Comparison of ENCODE assay signal across 10 cellular contexts in genomic region chr4:174218127-174218790, GRCh38.
DNase-seq lines count a peak whose midpoint lies in the region; ATAC-seq and TF ChIP-seq lines count a peak whose summit lies in the region.
"Had no signal": no experiment of that assay in that cellular context is flagged by ENCODE, and none has a peak within 500 bp of the region (broad histone marks: within the 10 kb centered on the region; RNA-seq: fewer than 3 reads in every experiment).

No MANE protein-coding gene starts in this region.

- no peaks in the 10 kb centered on the region for H3F3A ChIP-seq in GM23248 (ENCODE audit: insufficient read depth)
- no peaks in the 10 kb centered on the region for H3F3A ChIP-seq in smooth muscle cell (ENCODE audit: low read depth)

- H3K9ac ChIP-seq in GM23248 (peak overlapping the region; percentile 50), smooth muscle cell (ENCODE audit: low read depth) (peak overlapping the region; percentile 46)

- peak overlapping the region; percentile 85 for H3K4me2 ChIP-seq in GM23248 (ENCODE audit: unreplicated experiment)
- H3K4me2 ChIP-seq in smooth muscle cell, result peak overlapping the region; percentile 97

- TF ChIP-seq CTCF in astrocyte of the cerebellum (IDR thresholded peaks at IDR 0.05; ENCODE audit: low read depth, low read length, missing control alignments), result no peak
- TF ChIP-seq CTCF in smooth muscle cell (IDR thresholded peaks at IDR 0.05; ENCODE audit: borderline replicate concordance, insufficient read depth, poor library complexity, severe bottlenecking), result no peak
- TF ChIP-seq CTCF in progenitor cell of endocrine pancreas (IDR thresholded peaks at IDR 0.05; ENCODE audit: unreplicated experiment), result no peak
- no peak for TF ChIP-seq CTCF in Peyer's patch (IDR thresholded peaks at IDR 0.05)

- no peak for TF ChIP-seq POLR2A in Peyer's patch (IDR thresholded peaks at IDR 0.05)

- H2AFZ ChIP-seq in GM23248 (peak overlapping the region; percentile 85), smooth muscle cell (ENCODE audit: low read depth) (peak overlapping the region; percentile 41)

- in situ Hi-C loops in GM23248 (cut with MboI), result no loop called here
- in situ Hi-C loops in astrocyte of the cerebellum (cut with HindIII; ENCODE audit: low sequenced_read_pairs), result no loop called here

- WGBS in GM23248 (ENCODE audit: low coverage in 1 of 2, low lambda C conversion rate in 2 of 2, missing lambda C conversion rate in 2 of 2), 2 experiments, result 53 to 61% methylated on average over 26 of the region's 26 CpGs
- 3% methylated on average over 26 of the region's 26 CpGs for WGBS in smooth muscle cell (ENCODE audit: low lambda C conversion rate)

- H3K4me3 ChIP-seq in GM23248, result peak overlapping the region; percentile 69
- H3K4me3 ChIP-seq in astrocyte of the cerebellum (ENCODE audit: low read depth, low read length), result peak overlapping the region; percentile 23
- peak overlapping the region; percentile 59 for H3K4me3 ChIP-seq in smooth muscle cell
- H3K4me3 ChIP-seq in Peyer's patch, result peak overlapping the region in 1 of 4 donors; percentile 17

- H3K27me3 ChIP-seq in GM23248 (replicated peaks; ENCODE audit: insufficient read depth), result peaks cover 8% of the 10 kb centered on the region; the same call in 1 of the 2 replicates
- H3K27me3 ChIP-seq in smooth muscle cell (ENCODE audit: low read depth), result no peaks in the 10 kb centered on the region
- peaks cover 0 to 27% of the 10 kb centered on the region in 2 donors for H3K27me3 ChIP-seq in Peyer's patch

- H3K4me3 Mint-ChIP-seq in progenitor cell of endocrine pancreas (ENCODE audit: low read depth), result no peak overlapping the region

- no peaks in the 10 kb centered on the region for H3K9me3 ChIP-seq in GM23248 (ENCODE audit: low read depth)
- H3K9me3 ChIP-seq in smooth muscle cell (replicated peaks; ENCODE audit: low read depth), result no peaks in the 10 kb centered on the region
- no peaks in the 10 kb centered on the region for H3K9me3 ChIP-seq in Peyer's patch

- H3K9me3 Mint-ChIP-seq in progenitor cell of endocrine pancreas (ENCODE audit: low read depth), result no peaks in the 10 kb centered on the region

- no peak overlapping the region for H3K27ac Mint-ChIP-seq in progenitor cell of endocrine pancreas

- H3K4me1 ChIP-seq in GM23248 (ENCODE audit: insufficient read depth) (peaks cover 5% of the 10 kb centered on the region), smooth muscle cell (ENCODE audit: low read depth) (peaks cover 21% of the 10 kb centered on the region), Peyer's patch (peaks cover 0 to 31% (median 0%) of the 10 kb centered on the region in 4 donors)

- H3K27ac ChIP-seq in GM23248, result no peak overlapping the region
- H3K27ac ChIP-seq in smooth muscle cell (ENCODE audit: low read depth), result peak overlapping the region; percentile 63
- no peak overlapping the region for H3K27ac ChIP-seq in Peyer's patch

- H4K20me1 ChIP-seq in GM23248 (ENCODE audit: insufficient read depth) (no peaks in the 10 kb centered on the region), smooth muscle cell (ENCODE audit: low read depth) (no peaks in the 10 kb centered on the region)

- no peaks in the 10 kb centered on the region for H3K36me3 ChIP-seq in GM23248 (ENCODE audit: low read depth)
- no peaks in the 10 kb centered on the region for H3K36me3 ChIP-seq in smooth muscle cell (ENCODE audit: low read depth)
- no peaks in the 10 kb centered on the region for H3K36me3 ChIP-seq in Peyer's patch

- ATAC-seq in GM18502 (IDR thresholded peaks at IDR 0.05; ENCODE audit: poor library complexity, unreplicated experiment) (no peak), HG03135 (IDR thresholded peaks at IDR 0.05; ENCODE audit: unreplicated experiment) (no peak)

- peaks cover 9% of the 10 kb centered on the region for H3K4me1 Mint-ChIP-seq in progenitor cell of endocrine pancreas (ENCODE audit: low read depth)

- DNase-seq in GM23248 (peak; percentile 19), astrocyte of the cerebellum (ENCODE audit: low read depth) (no peak), iPS-NIHi11 (ENCODE audit: low spot score) (peak; percentile 24), smooth muscle cell (lab: John Stamatoyannopoulos, UW; ENCODE audit: unreplicated experiment) (no peak), progenitor cell of endocrine pancreas (ENCODE audit: low spot score, unreplicated experiment) (no peak), Peyer's patch (no peak)
- DNase-seq: HCEC 1CT, NCI-H69 had no signal

- H3K9me2 ChIP-seq in GM23248 (ENCODE audit: insufficient read depth), result no peaks in the 10 kb centered on the region

- no peaks in the 10 kb centered on the region for H3K36me3 Mint-ChIP-seq in progenitor cell of endocrine pancreas (ENCODE audit: insufficient read depth)

- peaks cover 87% of the 10 kb centered on the region for H3K27me3 Mint-ChIP-seq in progenitor cell of endocrine pancreas

- no peaks in the 10 kb centered on the region for H3K79me2 ChIP-seq in GM23248 (ENCODE audit: insufficient read depth)
- peaks cover 21% of the 10 kb centered on the region for H3K79me2 ChIP-seq in smooth muscle cell (ENCODE audit: low read depth)

Comparison
In these comparisons a context has a peak if more than half of its experiments do, and no peak if none do; other contexts are left out.
1. DNase-seq: peak in GM23248 (single experiment) and iPS-NIHi11 (single experiment); none in astrocyte of the cerebellum (single experiment), smooth muscle cell (single experiment), progenitor cell of endocrine pancreas (single experiment) and Peyer's patch (0 of 3).